Comparison of ENCODE assay signal across 27 cellular contexts in genomic region chr3:158908187-158908762, GRCh38.
"Had no signal": no experiment of that assay in that cellular context is flagged by ENCODE, and none has a peak within 500 bp of the region (broad histone marks: within the 10 kb centered on the region; RNA-seq: fewer than 3 reads in every experiment).

No MANE protein-coding gene starts in this region.

- ATAC-seq: activated CD4-positive, CD25-positive, alpha-beta regulatory T cell treated with anti-CD3 and anti-CD28 coated beads, Interleukin-2, amount 50 U/mL, for 24 hours; left colon; right cardiac atrium; stimulated activated naive CD8-positive, alpha-beta T cell treated with anti-CD3 and anti-CD28 coated beads, Interleukin-15, Interleukin-2, amounts not matched to agents 100 U/mL and 50 U/mL, for 24 hours; T-cell had no signal

- H3K27me3 ChIP-seq: esophagus muscularis mucosa, spleen, testis, transverse colon had no signal

- DNase-seq: activated CD4-positive, alpha-beta memory T cell treated with anti-CD3 and anti-CD28 coated beads for 36 hours; activated CD4-positive, alpha-beta T cell treated with anti-CD3 and anti-CD28 coated beads for 48 hours; activated CD8-positive, alpha-beta memory T cell treated with anti-CD3 and anti-CD28 coated beads, Interleukin-2, amount 50 U/mL, for 4 hours; activated gamma-delta T cell treated with Interleukin-2 at 50 U/mL for 16 hours; activated naive CD4-positive, alpha-beta T cell treated with anti-CD3 and anti-CD28 coated beads, Interleukin-2, amount 50 U/mL, for 16 hours; activated T-cell treated with anti-CD3 and anti-CD28 coated beads, Interleukin-2, amount 50 U/mL, for 1 hour; amygdala; central memory CD4-positive, alpha-beta T cell; head of caudate nucleus; hippocampal formation; immature natural killer cell; kidney; left colon; mammary epithelial cell; nucleus accumbens; right cardiac atrium; spleen; stimulated activated CD4-positive, alpha-beta T cell treated with anti-CD3 and anti-CD28 coated beads, Interleukin-2, amount 100 ng/mL, for 48 hours; stimulated activated naive CD8-positive, alpha-beta T cell treated with anti-CD3 and anti-CD28 coated beads, Interleukin-15, Interleukin-2, amounts not matched to agents 100 U/mL and 50 U/mL, for 24 hours; T-cell; testis; transverse colon; WERI-Rb-1 had no signal

- H3K36me3 ChIP-seq: esophagus muscularis mucosa, spleen, transverse colon, WERI-Rb-1 had no signal

- H3K9me3 Mint-ChIP-seq: activated CD4-positive, alpha-beta memory T cell treated with anti-CD3 and anti-CD28 coated beads for 36 hours; activated T-helper 1 cell treated with anti-CD3 and anti-CD28 coated beads, Interleukin-12 subunit alpha, Interleukin-12 subunit beta, Interleukin-2, Interleukin-4 antibody, amounts not matched to agents 30 ng/mL and 10 ng/mL and 1 ng/mL, durations not matched to agents 14 hours and 24 hours and 36 hours; nephron had no signal

- H3K27ac Mint-ChIP-seq: activated CD4-positive, alpha-beta memory T cell treated with anti-CD3 and anti-CD28 coated beads for 36 hours; activated T-helper 1 cell treated with anti-CD3 and anti-CD28 coated beads, Interleukin-12 subunit alpha, Interleukin-12 subunit beta, Interleukin-2, Interleukin-4 antibody, amounts not matched to agents 30 ng/mL and 10 ng/mL and 1 ng/mL, durations not matched to agents 14 hours and 24 hours and 36 hours; immature natural killer cell; nephron; T-cell had no signal

- H3K4me1 ChIP-seq: esophagus muscularis mucosa, spleen, testis, transverse colon had no signal

- H3K4me1 Mint-ChIP-seq: immature natural killer cell, T-cell had no signal

- H3K9me3 ChIP-seq: esophagus muscularis mucosa, spleen, testis, transverse colon had no signal

- H3K27ac ChIP-seq: esophagus muscularis mucosa, spleen, testis, transverse colon, WERI-Rb-1 had no signal

- H3K36me3 Mint-ChIP-seq: activated CD4-positive, alpha-beta memory T cell treated with anti-CD3 and anti-CD28 coated beads for 36 hours; immature natural killer cell; T-cell had no signal

- H3K4me3 Mint-ChIP-seq: activated CD4-positive, alpha-beta memory T cell treated with anti-CD3 and anti-CD28 coated beads for 36 hours; activated T-helper 1 cell treated with anti-CD3 and anti-CD28 coated beads, Interleukin-12 subunit alpha, Interleukin-12 subunit beta, Interleukin-2, Interleukin-4 antibody, amounts not matched to agents 30 ng/mL and 10 ng/mL and 1 ng/mL, durations not matched to agents 14 hours and 24 hours and 36 hours; immature natural killer cell; nephron; T-cell had no signal

- H3K4me3 ChIP-seq: esophagus muscularis mucosa, spleen, testis, transverse colon had no signal
